In genomic region chr11:636511-637332, GRCh38 we compare ENCODE assay signal across 11 cellular contexts. TPM values are rescaled to one million over a fixed set of nuclear protein-coding genes. Genes with fewer than 3 reads are reported as not detected.
DNase-seq lines count a peak whose midpoint lies in the region; ATAC-seq and TF ChIP-seq lines count a peak whose summit lies in the region.
"Had no signal": no experiment of that assay in that cellular context is flagged by ENCODE, and none has a peak within 500 bp of the region (broad histone marks: within the 10 kb centered on the region; RNA-seq: fewer than 3 reads in every experiment).

DRD4 (plus strand) TSS chr11:637269; CDS start chr11:637305, 36 bp downstream.

- H3K36me3 ChIP-seq in RWPE2 (ENCODE audit: low read depth), result no peaks in the 10 kb centered on the region
- peaks cover 0 to 17% (median 0%) of the 10 kb centered on the region in 3 donors for H3K36me3 ChIP-seq in esophagus squamous epithelium

- in situ Hi-C loops in KBM-7 (cut with MboI; ENCODE audit: low pct_unique_long_range_greater_than_20kb, low sequenced_read_pairs), result no loop called here

- H3K4me1 ChIP-seq in RWPE2 (ENCODE audit: insufficient read depth, poor library complexity, severe bottlenecking), result no peaks in the 10 kb centered on the region
- peaks cover 14 to 50% (median 25%) of the 10 kb centered on the region in 3 donors for H3K4me1 ChIP-seq in esophagus squamous epithelium
- H3K4me1 ChIP-seq: adrenal gland had no signal

- POLR2A ChIA-PET in AG04449 (lab: Yijun Ruan, JAX), result no interaction called here
- POLR2A ChIA-PET in naive thymus-derived CD8-positive, alpha-beta T cell (lab: Charles Lee), result no interaction called here

- H3K9me3 ChIP-seq in RWPE2 (ENCODE audit: severe bottlenecking), result no peaks in the 10 kb centered on the region
- H3K9me3 ChIP-seq in esophagus squamous epithelium, result no peaks in the 10 kb centered on the region
- H3K9me3 ChIP-seq: adrenal gland had no signal

- H3K27me3 ChIP-seq in RWPE2 (ENCODE audit: insufficient read depth, poor library complexity, severe bottlenecking) (no peaks in the 10 kb centered on the region), esophagus squamous epithelium (peaks cover 0 to 50% (median 0%) of the 10 kb centered on the region in 4 donors)
- H3K27me3 ChIP-seq: adrenal gland had no signal

- DNase-seq in AG04449 (ENCODE audit: low read depth, low spot score) (no peak), RWPE2 (ENCODE audit: low spot score) (no peak), esophagus squamous epithelium (lab: John Stamatoyannopoulos, UW) (no peak), HT-29 (ENCODE audit: low spot score) (no peak), KBM-7 (no peak)
- no peak for DNase-seq in naive thymus-derived CD8-positive, alpha-beta T cell
- DNase-seq: DMS79, KG1 had no signal

- H3K27ac Mint-ChIP-seq in naive thymus-derived CD8-positive, alpha-beta T cell, result peak within 1 kb of the TSS in 1 of 10 donors; percentile 59

- TF ChIP-seq CTCF in AG04449 (IDR thresholded peaks at IDR 0.05; ENCODE audit: insufficient read depth, low read length, missing control alignments) (no peak), RWPE2 (IDR thresholded peaks at IDR 0.05; ENCODE audit: poor library complexity, severe bottlenecking) (no peak), esophagus squamous epithelium (IDR thresholded peaks at IDR 0.05) (no peak)

- H3K27ac ChIP-seq in RWPE2 (ENCODE audit: poor library complexity, severe bottlenecking) (no peak within 1 kb of the TSS), esophagus squamous epithelium (no peak within 1 kb of the TSS)
- H3K27ac ChIP-seq: adrenal gland had no signal

- CTCF ChIA-PET in AG04449 (lab: Yijun Ruan, JAX), result no interaction called here

- 0 out of 3 replicates have a peak, but pooled peaks have one; percentile 11 for ATAC-seq in RWPE2 (ENCODE audit: low read depth)
- ATAC-seq in naive thymus-derived CD8-positive, alpha-beta T cell, result peak; percentile 17
- no peak for ATAC-seq in GM18498 (IDR thresholded peaks at IDR 0.05; ENCODE audit: unreplicated experiment)
- ATAC-seq in HG03097 (IDR thresholded peaks at IDR 0.05; ENCODE audit: low FRiP score, unreplicated experiment), result no peak

- no peak for TF ChIP-seq POLR2A in esophagus squamous epithelium (IDR thresholded peaks at IDR 0.05)

- no peaks in the 10 kb centered on the region for H3K9me3 Mint-ChIP-seq in naive thymus-derived CD8-positive, alpha-beta T cell

- no CpG with 5 or more reads among the region's 100 CpGs for WGBS in esophagus squamous epithelium, 2 donors

- peaks cover 0 to 11% (median 6%) of the 10 kb centered on the region in 3 donors for H3K36me3 Mint-ChIP-seq in naive thymus-derived CD8-positive, alpha-beta T cell

- H3K27me3 Mint-ChIP-seq in naive thymus-derived CD8-positive, alpha-beta T cell, result peaks cover 0 to 40% (median 18%) of the 10 kb centered on the region in 5 donors

- H3K4me3 Mint-ChIP-seq in naive thymus-derived CD8-positive, alpha-beta T cell, result peak within 1 kb of the TSS; percentile 45 to 79 (median 54)

- intact Hi-C loops in esophagus squamous epithelium (cut with DNase I), result no loop called here

- H3K4me3 ChIP-seq in AG04449 (ENCODE audit: low read depth, low read length), result peak within 1 kb of the TSS; percentile 18
- H3K4me3 ChIP-seq in RWPE2 (ENCODE audit: severe bottlenecking), result no peak within 1 kb of the TSS
- peak within 1 kb of the TSS in 3 of 4 donors; percentile 24 to 55 (median 38) for H3K4me3 ChIP-seq in esophagus squamous epithelium

- peaks cover 6 to 16% (median 14%) of the 10 kb centered on the region in 4 donors for H3K4me1 Mint-ChIP-seq in naive thymus-derived CD8-positive, alpha-beta T cell

RNA-seq across cellular contexts. Expression of gene DRD4, which starts in this region (rescaled TPM):
- total RNA-seq in esophagus squamous epithelium, result under 1 TPM in 1 of 4 donors, not detected in 3; 0.76 TPM
- total RNA-seq in naive thymus-derived CD8-positive, alpha-beta T cell, result 1 to 10 TPM; 1.2 to 1.4 TPM
- polyA plus RNA-seq in naive thymus-derived CD8-positive, alpha-beta T cell, result not detected
- 0.34 and 0.92 TPM in 2 replicates for total RNA-seq in HT-29 (2014; rRNA removed; shearing (Covaris generic))

Comparison
In these comparisons a context has a peak if more than half of its experiments do, and no peak if none do; other contexts are left out.
1. ATAC-seq: peak in RWPE2 (single experiment) and naive thymus-derived CD8-positive, alpha-beta T cell (2 of 2); none in GM18498 (single experiment) and HG03097 (single experiment).